In genomic region chr6:12909828-12910227, GRCh38 we compare ENCODE assay signal across 24 cellular contexts.
DNase-seq lines count a peak whose midpoint lies in the region; ATAC-seq and TF ChIP-seq lines count a peak whose summit lies in the region.
"Had no signal": no experiment of that assay in that cellular context is flagged by ENCODE, and none has a peak within 500 bp of the region (broad histone marks: within the 10 kb centered on the region; RNA-seq: fewer than 3 reads in every experiment).

No MANE protein-coding gene starts in this region.

- TF ChIP-seq CTCF in endodermal cell (conservative IDR thresholded peaks at IDR 0.05) = peak; percentile 27

- H3K9me3 Mint-ChIP-seq in endodermal cell = no peaks in the 10 kb centered on the region
- H3K9me3 Mint-ChIP-seq in CD4-positive, alpha-beta memory T cell = peaks cover 0 to 1% (median 0%) of the 10 kb centered on the region in 8 donors
- H3K9me3 Mint-ChIP-seq: naive thymus-derived CD4-positive, alpha-beta T cell had no signal

- no peak overlapping the region for H3K27ac ChIP-seq in endodermal cell (ENCODE audit: low read depth, low read length)
- no peak overlapping the region for H3K27ac ChIP-seq in aorta (ENCODE audit: low read depth in 1 of 2, low read length in 2 of 2)
- H3K27ac ChIP-seq in CD4-positive, alpha-beta memory T cell (ENCODE audit: low read depth, low read length) = no peak overlapping the region
- H3K27ac ChIP-seq: skin epidermis, thoracic aorta, uterus, VCaP had no signal

- peaks cover 6% of the 10 kb centered on the region for H3K27me3 Mint-ChIP-seq in endodermal cell (ENCODE audit: insufficient read depth)
- H3K27me3 Mint-ChIP-seq in CD4-positive, alpha-beta memory T cell = peaks cover 7 to 8% of the 10 kb centered on the region in 2 donors

- H3K4me3 Mint-ChIP-seq in endodermal cell = no peak overlapping the region
- no peak overlapping the region for H3K4me3 Mint-ChIP-seq in CD4-positive, alpha-beta memory T cell
- H3K4me3 Mint-ChIP-seq: activated CD8-positive, alpha-beta memory T cell treated with anti-CD3 and anti-CD28 coated beads, Interleukin-2, amount 10 ng/mL, durations not matched to agents 7 days and 5 days; CD4-positive, CD25-positive, alpha-beta regulatory T cell; immature natural killer cell; naive thymus-derived CD4-positive, alpha-beta T cell had no signal

- H3K4me3 ChIP-seq in endodermal cell (ENCODE audit: low read length) (no peak overlapping the region), aorta (ENCODE audit: low read length in 2 of 2) (no peak overlapping the region)
- H3K4me3 ChIP-seq in CD4-positive, alpha-beta memory T cell (ENCODE audit: low read length in 2 of 2) = no peak overlapping the region
- H3K4me3 ChIP-seq: skin epidermis, thoracic aorta, uterus had no signal

- POLR2A ChIA-PET in CD4-positive, alpha-beta memory T cell (lab: Charles Lee; ENCODE audit: partially characterized antibody) = no interaction called here

- no peaks in the 10 kb centered on the region for H3K36me3 Mint-ChIP-seq in endodermal cell (ENCODE audit: low read depth)
- no peaks in the 10 kb centered on the region for H3K36me3 Mint-ChIP-seq in CD4-positive, alpha-beta memory T cell
- H3K36me3 Mint-ChIP-seq: activated CD8-positive, alpha-beta memory T cell treated with anti-CD3 and anti-CD28 coated beads, Interleukin-2, amount 10 ng/mL, durations not matched to agents 7 days and 5 days; CD4-positive, CD25-positive, alpha-beta regulatory T cell; immature natural killer cell; naive thymus-derived CD4-positive, alpha-beta T cell had no signal

- CTCF ChIA-PET in CD4-positive, alpha-beta memory T cell (lab: Charles Lee; ENCODE audit: partially characterized antibody) = interaction anchor here (2.4 kb wide), 1 partner anchor 421 kb away, joined by 10 read pairs; no protein-coding TSS in a partner anchor

- H3K36me3 ChIP-seq in endodermal cell (ENCODE audit: control insufficient read depth, insufficient read depth, low read length) = no peaks in the 10 kb centered on the region
- no peaks in the 10 kb centered on the region for H3K36me3 ChIP-seq in aorta (ENCODE audit: control insufficient read depth in 1 of 2, insufficient read depth in 2 of 2, low read length in 1 of 2)
- H3K36me3 ChIP-seq in CD4-positive, alpha-beta memory T cell (ENCODE audit: insufficient read depth, low read length) = no peaks in the 10 kb centered on the region
- H3K36me3 ChIP-seq: thoracic aorta, uterus had no signal

- no peak overlapping the region for H3K27ac Mint-ChIP-seq in endodermal cell
- H3K27ac Mint-ChIP-seq in CD4-positive, alpha-beta memory T cell = no peak overlapping the region
- H3K27ac Mint-ChIP-seq: activated CD8-positive, alpha-beta memory T cell treated with anti-CD3 and anti-CD28 coated beads, Interleukin-2, amount 10 ng/mL, durations not matched to agents 7 days and 5 days; CD4-positive, CD25-positive, alpha-beta regulatory T cell; immature natural killer cell; naive thymus-derived CD4-positive, alpha-beta T cell had no signal

- H3K9me3 ChIP-seq in endodermal cell (ENCODE audit: control insufficient read depth, low read length) (no peaks in the 10 kb centered on the region), aorta (ENCODE audit: control insufficient read depth, low read length) (no peaks in the 10 kb centered on the region)
- no peaks in the 10 kb centered on the region for H3K9me3 ChIP-seq in CD4-positive, alpha-beta memory T cell (ENCODE audit: control insufficient read depth in 1 of 2, low read length in 2 of 2)
- H3K9me3 ChIP-seq: thoracic aorta, uterus had no signal

- intact Hi-C loops in aorta (cut with DNase I) = loop anchor here (2.0 to 5.0 kb wide), 2 partner anchors 419 to 422 kb away; partner anchors contain the start of gene TBC1D7 (in 1 of the 2)
- intact Hi-C loops in CD4-positive, alpha-beta memory T cell (cut with micrococcal nuclease) = no loop called here

- H3K9ac ChIP-seq in endodermal cell (ENCODE audit: extremely low read depth, low read length, poor library complexity, severe bottlenecking) = no peak overlapping the region

- peaks cover 12% of the 10 kb centered on the region for H3K4me1 Mint-ChIP-seq in endodermal cell
- no peaks in the 10 kb centered on the region for H3K4me1 Mint-ChIP-seq in CD4-positive, alpha-beta memory T cell
- H3K4me1 Mint-ChIP-seq: activated CD8-positive, alpha-beta memory T cell treated with anti-CD3 and anti-CD28 coated beads, Interleukin-2, amount 10 ng/mL, durations not matched to agents 7 days and 5 days; CD4-positive, CD25-positive, alpha-beta regulatory T cell; immature natural killer cell; naive thymus-derived CD4-positive, alpha-beta T cell had no signal

- DNase-seq in DMS 273 treated with DMSO at 0.1 percent for 48 hours (lab: John Stamatoyannopoulos, UW) (peak; percentile 12), NCI-H524 treated with DMSO at 0.1 percent for 48 hours (lab: John Stamatoyannopoulos, UW) (peak; percentile 38), endodermal cell (no peak), myocyte (ENCODE audit: low read depth) (peak; percentile 18), aorta (no peak), NCI-H1436 (lab: John Stamatoyannopoulos, UW) (no peak)
- DNase-seq in CD4-positive, alpha-beta memory T cell = no peak
- DNase-seq: activated CD4-positive, alpha-beta T cell treated with anti-CD3 and anti-CD28 coated beads, Interleukin-2, amount 50 U/mL, for 1 hour; activated CD8-positive, alpha-beta memory T cell treated with anti-CD3 and anti-CD28 coated beads, Interleukin-2, amount 10 ng/mL, durations not matched to agents 7 days and 5 days; activated naive CD4-positive, alpha-beta T cell; activated T-cell treated with anti-CD3 and anti-CD28 coated beads, Interleukin-2, amount 50 U/mL, for 48 hours; CD4-positive, CD25-positive, alpha-beta regulatory T cell; immature natural killer cell; mesendoderm; naive thymus-derived CD4-positive, alpha-beta T cell; NCI-H1930; NCI-H774; OCI-M1; stimulated activated naive CD8-positive, alpha-beta T cell treated with anti-CD3 and anti-CD28 coated beads, Interleukin-15, Interleukin-2, amounts not matched to agents 100 U/mL and 50 U/mL, for 24 hours; uterus had no signal

- 91 to 92% methylated on average over 4 to 6 of the region's 6 CpGs for WGBS in endodermal cell (ENCODE audit: insufficient coverage in 1 of 2, insufficient read length in 1 of 2), 2 experiments
- WGBS in aorta, 2 donors = 86 to 88% methylated on average over 6 of the region's 6 CpGs

- H3K4me1 ChIP-seq in endodermal cell (ENCODE audit: control insufficient read depth, insufficient read depth, low read length) = no peaks in the 10 kb centered on the region
- no peaks in the 10 kb centered on the region for H3K4me1 ChIP-seq in aorta (ENCODE audit: control insufficient read depth in 1 of 2, insufficient read depth in 2 of 2, low read length in 2 of 2)
- H3K4me1 ChIP-seq in CD4-positive, alpha-beta memory T cell (ENCODE audit: insufficient read depth, low read length) = no peaks in the 10 kb centered on the region
- H3K4me1 ChIP-seq: uterus had no signal

- ATAC-seq in aorta (ENCODE audit: low FRiP score) = no peak
- ATAC-seq: activated CD8-positive, alpha-beta memory T cell treated with anti-CD3 and anti-CD28 coated beads, Interleukin-2, amount 10 ng/mL, durations not matched to agents 7 days and 5 days; left lobe of liver; naive thymus-derived CD4-positive, alpha-beta T cell; stimulated activated naive CD8-positive, alpha-beta T cell treated with anti-CD3 and anti-CD28 coated beads, Interleukin-15, Interleukin-2, amounts not matched to agents 100 U/mL and 50 U/mL, for 24 hours had no signal

- H3K27me3 ChIP-seq in endodermal cell (ENCODE audit: control insufficient read depth, insufficient read depth, low read length, poor library complexity, severe bottlenecking) = no peaks in the 10 kb centered on the region
- H3K27me3 ChIP-seq in aorta (ENCODE audit: control insufficient read depth in 1 of 2, insufficient read depth in 2 of 2, low read length in 1 of 2) = no peaks in the 10 kb centered on the region
- no peaks in the 10 kb centered on the region for H3K27me3 ChIP-seq in CD4-positive, alpha-beta memory T cell (ENCODE audit: insufficient read depth, low read length)
- H3K27me3 ChIP-seq: uterus had no signal

Comparison
In these comparisons a context has a peak if more than half of its experiments do, and no peak if none do; other contexts are left out.
1. DNase-seq: peak in DMS 273 treated with DMSO at 0.1 percent for 48 hours (single experiment), NCI-H524 treated with DMSO at 0.1 percent for 48 hours (single experiment) and myocyte (single experiment); none in endodermal cell (single experiment), aorta (0 of 2), NCI-H1436 (single experiment) and CD4-positive, alpha-beta memory T cell (0 of 5).